In the genomic region with DNA sequence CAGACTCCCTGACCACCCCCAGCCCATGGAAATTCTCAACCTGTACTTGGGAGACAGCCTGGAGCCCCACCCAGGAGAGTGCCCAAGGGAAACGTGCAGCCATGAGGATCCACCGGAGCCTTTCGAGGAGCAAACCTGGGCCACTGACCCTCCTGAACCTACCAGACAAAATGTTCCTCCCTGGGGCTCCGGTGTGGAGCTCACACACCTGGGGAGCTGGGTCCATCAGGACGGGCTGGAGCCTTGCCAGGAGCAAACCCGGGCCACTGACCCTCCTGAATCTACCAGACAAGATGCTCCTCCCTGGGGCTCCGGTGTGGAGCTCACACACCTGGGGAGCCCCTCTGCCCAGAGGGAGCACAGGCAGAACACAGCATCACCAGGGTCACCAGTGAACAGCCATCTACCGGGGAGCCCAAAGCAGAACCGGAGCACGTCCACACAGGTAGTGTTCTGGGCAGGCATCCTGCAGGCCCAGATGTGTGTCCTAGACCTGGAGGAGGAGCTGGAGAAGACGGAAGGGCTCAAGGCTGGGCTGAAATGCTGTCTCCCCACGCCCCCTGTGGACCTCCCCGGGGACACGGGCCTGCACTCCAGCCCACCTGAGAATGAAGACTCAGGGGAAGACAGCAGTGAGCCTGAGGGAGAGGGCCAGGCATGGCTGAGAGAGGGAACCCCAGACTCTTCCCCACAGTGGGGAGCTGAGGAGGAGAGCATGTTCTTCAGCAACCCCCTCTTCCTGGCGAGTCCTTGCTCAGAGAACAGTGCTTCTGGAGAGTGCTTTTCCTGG, we compare ENCODE assay signal across 1 cellular context.
TF ChIP-seq lines count a peak whose summit lies in the region.

No MANE protein-coding gene starts in this region.

TF ChIP-seq in H1, 55 proteins besides CTCF, POLR2A, EP300 and RAD21:
- TF ChIP-seq RNF2 (IDR thresholded peaks at IDR 0.05; ENCODE audit: borderline replicate concordance, low read depth, low read length, missing control alignments, poor library complexity, severe bottlenecking) (no peak), CEBPB (IDR thresholded peaks at IDR 0.05; ENCODE audit: low read depth, low read length) (no peak), CBX8 (IDR thresholded peaks at IDR 0.05; ENCODE audit: borderline replicate concordance, low read depth, low read length) (no peak), RXRA (IDR thresholded peaks at IDR 0.05; ENCODE audit: insufficient read depth, low read depth, low read length) (no peak), SUZ12 (IDR thresholded peaks at IDR 0.05; ENCODE audit: low read length) (no peak), BACH1 (IDR thresholded peaks at IDR 0.05; ENCODE audit: low read length) (no peak), POLR2AphosphoS5 (IDR thresholded peaks at IDR 0.05; ENCODE audit: low read depth, low read length) (no peak), KDM4A (IDR thresholded peaks at IDR 0.05; ENCODE audit: low read depth, low read length, severe bottlenecking) (no peak), SP4 (IDR thresholded peaks at IDR 0.05; ENCODE audit: low read length) (no peak), NANOG (IDR thresholded peaks at IDR 0.05; ENCODE audit: insufficient read depth, low read depth, low read length, poor library complexity, severe bottlenecking) (no peak), KDM5A (IDR thresholded peaks at IDR 0.05; ENCODE audit: low read length) (no peak), MAFK (IDR thresholded peaks at IDR 0.05; ENCODE audit: low read depth, low read length) (no peak), HDAC6 (IDR thresholded peaks at IDR 0.05; ENCODE audit: low read depth, low read length) (no peak), SIRT6 (IDR thresholded peaks at IDR 0.05; ENCODE audit: low read length) (no peak), BRCA1 (IDR thresholded peaks at IDR 0.05; ENCODE audit: low read depth, low read length) (no peak), SIN3A (conservative IDR thresholded peaks at IDR 0.05 in 1 of 2, IDR thresholded peaks at IDR 0.05 in 1 of 2; ENCODE audit: low read depth in 1 of 2, low read length in 2 of 2) (no peak), CHD2 (IDR thresholded peaks at IDR 0.05; ENCODE audit: low read length) (no peak), BCL11A (IDR thresholded peaks at IDR 0.05; ENCODE audit: low read depth in 2 of 2, low read length in 2 of 2) (no peak), GTF2F1 (IDR thresholded peaks at IDR 0.05; ENCODE audit: borderline replicate concordance, low read depth, low read length) (no peak)
- TF ChIP-seq, protein P1, sequence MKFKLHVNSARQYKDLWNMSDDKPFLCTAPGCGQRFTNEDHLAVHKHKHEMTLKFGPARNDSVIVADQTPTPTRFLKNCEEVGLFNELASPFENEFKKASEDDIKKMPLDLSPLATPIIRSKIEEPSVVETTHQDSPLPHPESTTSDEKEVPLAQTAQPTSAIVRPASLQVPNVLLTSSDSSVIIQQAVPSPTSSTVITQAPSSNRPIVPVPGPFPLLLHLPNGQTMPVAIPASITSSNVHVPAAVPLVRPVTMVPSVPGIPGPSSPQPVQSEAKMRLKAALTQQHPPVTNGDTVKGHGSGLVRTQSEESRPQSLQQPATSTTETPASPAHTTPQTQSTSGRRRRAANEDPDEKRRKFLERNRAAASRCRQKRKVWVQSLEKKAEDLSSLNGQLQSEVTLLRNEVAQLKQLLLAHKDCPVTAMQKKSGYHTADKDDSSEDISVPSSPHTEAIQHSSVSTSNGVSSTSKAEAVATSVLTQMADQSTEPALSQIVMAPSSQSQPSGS (IDR thresholded peaks at IDR 0.05; ENCODE audit: low read length): no peak
TF ChIP-seq in H1: peak in this region for 0.
